Comparison of ENCODE assay signal across 8 cellular contexts in the genomic region with DNA sequence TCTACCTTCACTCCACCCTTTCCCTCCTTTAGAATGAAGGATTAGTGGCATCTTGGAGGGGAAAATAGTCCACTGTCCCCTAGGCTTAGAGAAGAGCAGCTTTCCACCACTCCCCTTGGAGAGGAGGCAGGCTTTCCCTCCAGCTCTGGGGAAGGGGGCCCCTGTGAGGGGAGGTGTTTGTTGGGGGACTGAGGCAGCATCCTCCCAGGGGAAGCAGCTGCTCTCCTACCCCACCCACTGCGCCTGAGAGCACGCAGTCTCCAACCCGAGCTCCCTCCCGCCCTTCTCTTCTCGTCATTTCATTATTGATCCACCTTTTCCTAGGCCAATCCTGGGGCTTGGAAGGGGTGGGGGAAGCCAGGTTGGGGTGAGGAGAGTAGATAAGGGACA. TPM values are rescaled to one million over a fixed set of nuclear protein-coding genes. Genes with fewer than 3 reads are reported as not detected.
DNase-seq lines count a peak whose midpoint lies in the region; TF ChIP-seq lines count a peak whose summit lies in the region.

No MANE protein-coding gene starts in this region.

- H3K36me3 ChIP-seq in fibroblast of lung (ENCODE audit: control insufficient read depth, insufficient read depth, low read length): no peaks in the 10 kb centered on the region

- TF ChIP-seq POLR2A in NB4 (IDR thresholded peaks at IDR 0.05; ENCODE audit: extremely low read depth, insufficient read length): no peak

- H3K4me3 ChIP-seq in NB4 (ENCODE audit: low read depth, low read length) (peak overlapping the region; percentile 83), fibroblast of lung (replicated peaks in 1 of 4; ENCODE audit: control extremely low read depth in 1 of 4, insufficient read depth in 1 of 4, low read depth in 3 of 4, low read length in 4 of 4) (peak overlapping the region; percentile 69 to 91 (median 80))

- TF ChIP-seq CTCF in NB4 (IDR thresholded peaks at IDR 0.05; ENCODE audit: low read depth, low read length) (no peak), fibroblast of lung (conservative IDR thresholded peaks at IDR 0.05 in 1 of 2, IDR thresholded peaks at IDR 0.05 in 1 of 2; ENCODE audit: low read depth in 1 of 2, low read length in 2 of 2) (no peak)

- peaks cover 7% of the 10 kb centered on the region for H4K20me1 ChIP-seq in fibroblast of lung (ENCODE audit: control insufficient read depth, extremely low read depth, insufficient read depth, low read length)

- peak overlapping the region; percentile 79 for H3K27ac ChIP-seq in fibroblast of lung (ENCODE audit: insufficient read depth, low read length)

- no peaks in the 10 kb centered on the region for H3K9me3 ChIP-seq in fibroblast of lung (ENCODE audit: control insufficient read depth, insufficient read depth, low read depth, low read length)

- H3K9ac ChIP-seq in fibroblast of lung (ENCODE audit: insufficient read depth, low read length): peak overlapping the region; percentile 25

- peak overlapping the region; percentile 100 for H3K4me2 ChIP-seq in fibroblast of lung (ENCODE audit: extremely low read depth, insufficient read depth, low read length)

- peaks cover 62% of the 10 kb centered on the region for H3K79me2 ChIP-seq in fibroblast of lung (ENCODE audit: control insufficient read depth, insufficient read depth, low read length)

- H3K4me1 ChIP-seq in fibroblast of lung (ENCODE audit: control insufficient read depth, extremely low read depth, insufficient read depth, low read length): peaks cover 15% of the 10 kb centered on the region

- no peak overlapping the region for H2AFZ ChIP-seq in fibroblast of lung (ENCODE audit: low read length)

- DNase-seq in Daoy (ENCODE audit: low read depth): peak; percentile 23
- peak; percentile 66 for DNase-seq in NB4 (ENCODE audit: low read depth)
- DNase-seq in activated T-cell treated with anti-CD3 and anti-CD28 coated beads for 48 hours (ENCODE audit: low read depth): peak; percentile 25
- peak; percentile 10 to 15 for DNase-seq in fibroblast of lung (ENCODE audit: low read depth in 2 of 2)
- DNase-seq in nucleus accumbens (lab: John Stamatoyannopoulos, UW): peak in 37 of 56 donors; percentile 7 to 74 (median 37)
- DNase-seq in NCI-H128 (lab: John Stamatoyannopoulos, UW; ENCODE audit: unreplicated experiment): no peak
- no peak for DNase-seq in NCI-H2196 treated with DMSO at 0.1 percent for 48 hours (lab: John Stamatoyannopoulos, UW; ENCODE audit: unreplicated experiment)
- no peak for DNase-seq in SW480 (ENCODE audit: low spot score)

- no peaks in the 10 kb centered on the region for H3K27me3 ChIP-seq in fibroblast of lung (ENCODE audit: control insufficient read depth, insufficient read depth, low read length)

RNA-seq across cellular contexts. Expression of a gene that starts 1.4 kb away (rescaled TPM):
- 13.2 and 19.1 TPM in 2 replicates for total RNA-seq in Daoy (2014; rRNA removed; shearing (Covaris generic))
- total RNA-seq in fibroblast of lung: 19.0 and 33.4 TPM in 2 replicates
- 15.3 and 17.1 TPM in 2 replicates for polyA plus RNA-seq in fibroblast of lung
- polyA plus RNA-seq in fibroblast of lung (2012): 10.5 and 14.7 TPM in 2 replicates
- 76.4 and 107 TPM in 2 replicates for polyA minus RNA-seq in fibroblast of lung (ENCODE audit: low replicate concordance)

RNA-seq across cellular contexts. Expression of a gene that starts 36.3 kb away (rescaled TPM):
- 66.2 and 69.5 TPM in 2 replicates for total RNA-seq in Daoy (2014; rRNA removed; shearing (Covaris generic))
- total RNA-seq in fibroblast of lung: 67.3 and 75.6 TPM in 2 replicates
- polyA plus RNA-seq in fibroblast of lung: 217 and 293 TPM in 2 replicates
- 370 and 456 TPM in 2 replicates for polyA plus RNA-seq in fibroblast of lung (2012)
- polyA minus RNA-seq in fibroblast of lung (ENCODE audit: low replicate concordance): 50.1 and 85.5 TPM in 2 replicates

Comparison
In these comparisons a context has a peak if more than half of its experiments do, and no peak if none do; other contexts are left out.
1. DNase-seq: peak in Daoy (single experiment), NB4 (single experiment), activated T-cell treated with anti-CD3 and anti-CD28 coated beads for 48 hours (single experiment), fibroblast of lung (2 of 2) and nucleus accumbens (37 of 56); none in NCI-H128 (single experiment), NCI-H2196 treated with DMSO at 0.1 percent for 48 hours (single experiment) and SW480 (single experiment).